11 cellular contexts compared by ENCODE assay signal in genomic region chrX:75154871-75155270, GRCh38. TPM values are rescaled to one million over a fixed set of nuclear protein-coding genes. Genes with fewer than 3 reads are reported as not detected.
DNase-seq lines count a peak whose midpoint lies in the region; ATAC-seq, FAIRE-seq and TF ChIP-seq lines count a peak whose summit lies in the region.
"Had no signal": no experiment of that assay in that cellular context is flagged by ENCODE, and none has a peak within 500 bp of the region (broad histone marks: within the 10 kb centered on the region; RNA-seq: fewer than 3 reads in every experiment).

No MANE protein-coding gene starts in this region.

- TF ChIP-seq CTCF in HFFc6 (IDR thresholded peaks at IDR 0.05) (no peak), GM10248 (IDR thresholded peaks at IDR 0.05; ENCODE audit: control extremely low read depth, extremely low read depth, low read depth, missing control alignments) (no peak)

- no peak for ATAC-seq in HG03469 (IDR thresholded peaks at IDR 0.05; ENCODE audit: unreplicated experiment)

- H3K36me3 Mint-ChIP-seq in HFFc6 (ENCODE audit: low read depth): no peaks in the 10 kb centered on the region
- H3K36me3 Mint-ChIP-seq in activated naive CD8-positive, alpha-beta T cell treated with anti-CD3 and anti-CD28 coated beads for 36 hours: peaks cover 10% of the 10 kb centered on the region

- POLR2A ChIA-PET in GM10248 (lab: Yijun Ruan, JAX): no interaction called here

- H3K27ac ChIP-seq in BLaER1: no peak overlapping the region
- H3K27ac ChIP-seq in muscle layer of duodenum (ENCODE audit: low read length): no peak overlapping the region

- H3K27me3 ChIP-seq in BLaER1 (peaks cover 68% of the 10 kb centered on the region), muscle layer of duodenum (ENCODE audit: low read depth, low read length) (no peaks in the 10 kb centered on the region)

- CTCF ChIA-PET in GM10248 (lab: Yijun Ruan, JAX): no interaction called here

- H3K9ac ChIP-seq in BLaER1: no peak overlapping the region

- peaks cover 10% of the 10 kb centered on the region for H4K20me1 ChIP-seq in BLaER1

- peak overlapping the region; percentile 54 for H3K4me2 ChIP-seq in BLaER1

- peak overlapping the region; percentile 72; the same call in 1 of the 2 replicates for H3K4me3 ChIP-seq in BLaER1
- peak overlapping the region; percentile 80 to 87 for H3K4me3 ChIP-seq in muscle layer of duodenum (ENCODE audit: low read depth in 1 of 2, low read length in 2 of 2)
- H3K4me3 ChIP-seq: mucosa of descending colon had no signal

- DNase-seq in HFFc6 (no peak), GM10248 (ENCODE audit: extremely low spot score) (no peak), GM12892 (ENCODE audit: insufficient read length) (no peak)
- no peak for DNase-seq in activated naive CD8-positive, alpha-beta T cell treated with anti-CD3 and anti-CD28 coated beads for 36 hours
- no peak for DNase-seq in effector CD8-positive, alpha-beta T cell (lab: John Stamatoyannopoulos, UW)
- DNase-seq: foreskin melanocyte had no signal

- H3K36me3 ChIP-seq in BLaER1: no peaks in the 10 kb centered on the region
- H3K36me3 ChIP-seq in muscle layer of duodenum (ENCODE audit: control insufficient read depth in 1 of 2, insufficient read depth in 2 of 2, low read length in 2 of 2): no peaks in the 10 kb centered on the region

- H3K9me3 ChIP-seq in BLaER1 (no peaks in the 10 kb centered on the region), muscle layer of duodenum (ENCODE audit: control insufficient read depth in 1 of 2, low read length in 2 of 2) (no peaks in the 10 kb centered on the region)
- H3K9me3 ChIP-seq: mucosa of descending colon had no signal

- no peak for FAIRE-seq in GM12892 (lab: Jason Lieb, UNC)
- FAIRE-seq: HTR-8/SVneo had no signal

- H3K4me3 Mint-ChIP-seq in HFFc6: peak overlapping the region; percentile 93
- H3K4me3 Mint-ChIP-seq in activated naive CD8-positive, alpha-beta T cell treated with anti-CD3 and anti-CD28 coated beads for 36 hours: peak overlapping the region; percentile 91

- H3K4me1 Mint-ChIP-seq in HFFc6 (ENCODE audit: low read depth): peaks cover 27% of the 10 kb centered on the region
- H3K4me1 Mint-ChIP-seq in activated naive CD8-positive, alpha-beta T cell treated with anti-CD3 and anti-CD28 coated beads for 36 hours: peaks cover 35% of the 10 kb centered on the region

- H3K4me1 ChIP-seq in BLaER1: peaks cover 17% of the 10 kb centered on the region
- H3K4me1 ChIP-seq in muscle layer of duodenum (ENCODE audit: control insufficient read depth in 1 of 2, insufficient read depth in 2 of 2, low read length in 2 of 2): peaks cover 4 to 8% of the 10 kb centered on the region in 2 donors

- no peak for TF ChIP-seq POLR2A in GM12892 (IDR thresholded peaks at IDR 0.05; ENCODE audit: low read depth, low read length)

- H3K27ac Mint-ChIP-seq in HFFc6: no peak overlapping the region
- no peak overlapping the region for H3K27ac Mint-ChIP-seq in activated naive CD8-positive, alpha-beta T cell treated with anti-CD3 and anti-CD28 coated beads for 36 hours

- no peaks in the 10 kb centered on the region for H3K27me3 Mint-ChIP-seq in HFFc6 (ENCODE audit: insufficient read depth)
- no peaks in the 10 kb centered on the region for H3K27me3 Mint-ChIP-seq in activated naive CD8-positive, alpha-beta T cell treated with anti-CD3 and anti-CD28 coated beads for 36 hours

- H3K9me3 Mint-ChIP-seq in HFFc6: no peaks in the 10 kb centered on the region
- no peaks in the 10 kb centered on the region for H3K9me3 Mint-ChIP-seq in activated naive CD8-positive, alpha-beta T cell treated with anti-CD3 and anti-CD28 coated beads for 36 hours

RNA-seq across cellular contexts. Expression of gene ABCB7, which starts 1.2 kb away (rescaled TPM):
- 10 to 100 TPM; 15.0 to 16.7 (median 15.5) TPM for total RNA-seq in HFFc6 (2021; fragmentation: NEBNext Ultra II Directional; extraction: Animal tissue kit (Norgen Biotek cat#: 25700))
- 10 to 100 TPM; 34.1 to 36.8 TPM for total RNA-seq in activated naive CD8-positive, alpha-beta T cell treated with anti-CD3 and anti-CD28 coated beads for 36 hours
- polyA plus RNA-seq in GM12892 (2012; ENCODE audit: missing spikeins): 30.9 TPM
